Comparison of ENCODE assay signal across 9 cellular contexts in genomic region chr1:177181280-177181630, GRCh38.
DNase-seq lines count a peak whose midpoint lies in the region; ATAC-seq and TF ChIP-seq lines count a peak whose summit lies in the region.
"Had no signal": no experiment of that assay in that cellular context is flagged by ENCODE, and none has a peak within 500 bp of the region (broad histone marks: within the 10 kb centered on the region; RNA-seq: fewer than 3 reads in every experiment).

No MANE protein-coding gene starts in this region.

- no peaks in the 10 kb centered on the region for H3K27me3 ChIP-seq in MM.1S (replicated peaks; ENCODE audit: insufficient read depth, low read length)

- H4K20me1 ChIP-seq in MM.1S (ENCODE audit: insufficient read depth, low read length) = no peaks in the 10 kb centered on the region

- peaks cover 0 to 2% of the 10 kb centered on the region in 2 donors for H3K9me3 Mint-ChIP-seq in stimulated activated naive B cell treated with anti-CD40 and anti-IgM and Interleukin-4, amounts not matched to agents 10 μg/mL and 1 μg/mL and 100 μg/mL, for 72 hours

- H3K4me1 Mint-ChIP-seq in stimulated activated naive B cell treated with anti-CD40 and anti-IgM and Interleukin-4, amounts not matched to agents 10 μg/mL and 1 μg/mL and 100 μg/mL, for 72 hours = peaks cover 8 to 13% of the 10 kb centered on the region in 2 donors

- H3F3A ChIP-seq in MM.1S (ENCODE audit: insufficient read depth, low read length) = no peaks in the 10 kb centered on the region

- no peak overlapping the region for H3K9ac ChIP-seq in MM.1S (ENCODE audit: low read length)

- H3K4me3 ChIP-seq in MM.1S (ENCODE audit: low read length) = peak overlapping the region; percentile 39; the same call in 1 of the 2 replicates

- H3K36me3 ChIP-seq in MM.1S (replicated peaks; ENCODE audit: insufficient read depth, low read length) = no peaks in the 10 kb centered on the region

- no peak for TF ChIP-seq CTCF in MM.1S (IDR thresholded peaks at IDR 0.05; ENCODE audit: low read length)

- no peak overlapping the region for H3K27ac Mint-ChIP-seq in stimulated activated naive B cell treated with anti-CD40 and anti-IgM and Interleukin-4, amounts not matched to agents 10 μg/mL and 1 μg/mL and 100 μg/mL, for 72 hours

- peaks cover 27 to 41% of the 10 kb centered on the region in 2 donors for H3K27me3 Mint-ChIP-seq in stimulated activated naive B cell treated with anti-CD40 and anti-IgM and Interleukin-4, amounts not matched to agents 10 μg/mL and 1 μg/mL and 100 μg/mL, for 72 hours

- H3K27ac ChIP-seq in MM.1S (ENCODE audit: low read length) = no peak overlapping the region
- H3K27ac ChIP-seq: 22Rv1 had no signal

- H3K36me3 Mint-ChIP-seq in stimulated activated naive B cell treated with anti-CD40 and anti-IgM and Interleukin-4, amounts not matched to agents 10 μg/mL and 1 μg/mL and 100 μg/mL, for 72 hours = no peaks in the 10 kb centered on the region

- H3K9me2 ChIP-seq in MM.1S (replicated peaks; ENCODE audit: insufficient read depth, low read length) = no peaks in the 10 kb centered on the region

- no peaks in the 10 kb centered on the region for H3K9me3 ChIP-seq in MM.1S (replicated peaks; ENCODE audit: insufficient read depth, low read length)

- intact Hi-C loops in head of caudate nucleus (cut with DNase I) = loop anchor here (5.0 kb wide), 1 partner anchor 284 kb away; no protein-coding TSS in a partner anchor

- peak overlapping the region; percentile 55 for H3K4me2 ChIP-seq in MM.1S (ENCODE audit: low read depth, low read length)

- peak overlapping the region; percentile 54 for H2AFZ ChIP-seq in MM.1S (ENCODE audit: low read length)

- peaks cover 10% of the 10 kb centered on the region; the same call in 1 of the 2 replicates for H3K4me1 ChIP-seq in MM.1S (ENCODE audit: low read length)

- DNase-seq in NCI-H526 (lab: John Stamatoyannopoulos, UW) (peak; percentile 57 to 71), NCI-H526 treated with DMSO at 0.1 percent for 48 hours (lab: John Stamatoyannopoulos, UW) (no peak), MM.1S (no peak), head of caudate nucleus (peak in 30 of 42 donors; percentile 15 to 68 (median 35)), pons (ENCODE audit: low spot score) (no peak), RPMI8226 (no peak)
- DNase-seq in stimulated activated naive B cell treated with anti-CD40 and anti-IgM and Interleukin-4, amounts not matched to agents 10 μg/mL and 1 μg/mL and 100 μg/mL, for 72 hours = no peak

- peak overlapping the region; percentile 69 to 76 for H3K4me3 Mint-ChIP-seq in stimulated activated naive B cell treated with anti-CD40 and anti-IgM and Interleukin-4, amounts not matched to agents 10 μg/mL and 1 μg/mL and 100 μg/mL, for 72 hours

- no peaks in the 10 kb centered on the region for H3K79me2 ChIP-seq in MM.1S (ENCODE audit: low read length)

- ATAC-seq in stimulated activated naive B cell treated with anti-CD40 and anti-IgM and Interleukin-4, amounts not matched to agents 10 μg/mL and 1 μg/mL and 100 μg/mL, for 72 hours (replicated peaks) = peak; percentile 15 to 32
- ATAC-seq in GM18519 (IDR thresholded peaks at IDR 0.05; ENCODE audit: low FRiP score, unreplicated experiment) = no peak

Comparison
In these comparisons a context has a peak if more than half of its experiments do, and no peak if none do; other contexts are left out.
1. DNase-seq: peak in NCI-H526 (2 of 2) and head of caudate nucleus (30 of 42); none in NCI-H526 treated with DMSO at 0.1 percent for 48 hours (single experiment), MM.1S (single experiment), stimulated activated naive B cell treated with anti-CD40 and anti-IgM and Interleukin-4, amounts not matched to agents 10 μg/mL and 1 μg/mL and 100 μg/mL, for 72 hours (single experiment), pons (single experiment) and RPMI8226 (single experiment).